In the genomic region with DNA sequence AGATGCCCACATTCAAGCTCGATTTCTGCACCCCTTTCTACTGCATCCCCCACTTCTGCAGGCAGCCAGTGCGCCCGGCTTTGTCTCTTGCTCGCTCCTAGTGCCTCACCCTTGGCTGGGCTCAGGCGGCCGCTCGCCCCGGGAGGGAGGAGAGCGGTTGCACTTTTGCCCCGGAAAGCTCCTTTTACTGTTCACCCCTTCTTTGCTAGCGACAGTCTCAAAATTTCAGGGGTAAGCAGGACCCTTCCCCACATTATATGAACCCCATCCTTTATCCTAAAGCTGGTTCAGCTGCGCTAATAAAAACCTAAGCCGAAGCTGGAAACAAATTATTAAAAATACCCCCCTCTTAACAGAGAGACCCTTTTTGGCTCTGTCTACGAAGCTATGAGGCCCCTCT, we compare ENCODE assay signal across 1 cellular context.
TF ChIP-seq lines count a peak whose summit lies in the region.

No MANE protein-coding gene starts in this region.

TF ChIP-seq in IMR-90, 13 proteins besides CTCF, POLR2A, EP300 and RAD21 (continued from another document):
- TF ChIP-seq, protein P1, sequence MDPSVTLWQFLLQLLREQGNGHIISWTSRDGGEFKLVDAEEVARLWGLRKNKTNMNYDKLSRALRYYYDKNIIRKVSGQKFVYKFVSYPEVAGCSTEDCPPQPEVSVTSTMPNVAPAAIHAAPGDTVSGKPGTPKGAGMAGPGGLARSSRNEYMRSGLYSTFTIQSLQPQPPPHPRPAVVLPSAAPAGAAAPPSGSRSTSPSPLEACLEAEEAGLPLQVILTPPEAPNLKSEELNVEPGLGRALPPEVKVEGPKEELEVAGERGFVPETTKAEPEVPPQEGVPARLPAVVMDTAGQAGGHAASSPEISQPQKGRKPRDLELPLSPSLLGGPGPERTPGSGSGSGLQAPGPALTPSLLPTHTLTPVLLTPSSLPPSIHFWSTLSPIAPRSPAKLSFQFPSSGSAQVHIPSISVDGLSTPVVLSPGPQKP (IDR thresholded peaks at IDR 0.05; ENCODE audit: borderline replicate concordance, low read depth, low read length), result no peak
